ENCODE assay signal across 24 cellular contexts in genomic region chr10:102033787-102034186, GRCh38. TPM values are rescaled to one million over a fixed set of nuclear protein-coding genes. Genes with fewer than 3 reads are reported as not detected.
A peak's percentile ranks its signal among the peaks of the same experiment; 100 is the strongest.
DNase-seq lines count a peak whose midpoint lies in the region; ATAC-seq and TF ChIP-seq lines count a peak whose summit lies in the region.
"Had no signal": no experiment of that assay in that cellular context is flagged by ENCODE, and none has a peak within 500 bp of the region (broad histone marks: within the 10 kb centered on the region; RNA-seq: fewer than 3 reads in every experiment).

No MANE protein-coding gene starts in this region.

- no peak overlapping the region for H2BK120ac ChIP-seq in IMR-90 (ENCODE audit: low read depth, low read length)

- H3K4me1 Mint-ChIP-seq in T-helper 17 cell (no peaks in the 10 kb centered on the region), endothelial cell (ENCODE audit: unreplicated experiment) (no peaks in the 10 kb centered on the region)
- H3K4me1 Mint-ChIP-seq: CD14-positive monocyte; CD4-positive, alpha-beta memory T cell; CD8-positive, alpha-beta memory T cell had no signal

- H3K4ac ChIP-seq in IMR-90 (ENCODE audit: low read depth, low read length) = no peak overlapping the region

- no peak overlapping the region for H2BK20ac ChIP-seq in IMR-90 (ENCODE audit: low read depth, low read length)

- no peak overlapping the region for H2AK5ac ChIP-seq in IMR-90 (ENCODE audit: low read depth, low read length)

- H3K9ac ChIP-seq in IMR-90 (ENCODE audit: low read depth, low read length) = no peak overlapping the region
- H3K9ac ChIP-seq: BLaER1 had no signal

- no peak overlapping the region for H4K8ac ChIP-seq in IMR-90 (ENCODE audit: low read depth in 2 of 2, low read length in 2 of 2)

- intact Hi-C loops in IMR-90 (cut with micrococcal nuclease) (no loop called here), gastrocnemius medialis (cut with DNase I; ENCODE audit: low total_unique reads) (no loop called here)

- peaks cover 5% of the 10 kb centered on the region; the same call in 1 of the 2 replicates for H4K20me1 ChIP-seq in IMR-90 (ENCODE audit: insufficient read depth, low read length)

- H2BK5ac ChIP-seq in IMR-90 (ENCODE audit: low read depth, low read length, poor library complexity, severe bottlenecking) = no peak overlapping the region

- no peak overlapping the region for H2AFZ ChIP-seq in IMR-90 (replicated peaks; ENCODE audit: low read length, poor library complexity)

- peaks cover 3% of the 10 kb centered on the region for H3K9me1 ChIP-seq in IMR-90 (ENCODE audit: insufficient read depth, low read length)

- DNase-seq in IMR-90 (no peak), T-helper 17 cell (no peak), endothelial cell (ENCODE audit: low spot score) (no peak), gastrocnemius medialis (no peak), GM03348 (ENCODE audit: low spot score) (no peak), NCI-H226 (no peak), NCI-H2196 treated with DMSO at 0.1 percent for 48 hours (lab: John Stamatoyannopoulos, UW; ENCODE audit: unreplicated experiment) (no peak)
- DNase-seq: 8988T; ACHN; BE2C; C1 segment of cervical spinal cord; CD4-positive, alpha-beta memory T cell; CD4-positive, CD25-positive, alpha-beta regulatory T cell; CD8-positive, alpha-beta memory T cell; COR-L47; DMS 273 treated with DMSO at 0.1 percent for 48 hours; DMS153; DMS53; DMS79; DND-41; EL; GDM1 had no signal

- H3K9me3 Mint-ChIP-seq in endothelial cell (ENCODE audit: unreplicated experiment) = no peaks in the 10 kb centered on the region
- H3K9me3 Mint-ChIP-seq: CD14-positive monocyte; CD4-positive, alpha-beta memory T cell; CD4-positive, CD25-positive, alpha-beta regulatory T cell; CD8-positive, alpha-beta memory T cell had no signal

- H3K27ac ChIP-seq in IMR-90 (ENCODE audit: insufficient read depth, low read length) (no peak overlapping the region), gastrocnemius medialis (peak overlapping the region in 3 of 4 donors; percentile 8 to 75 (median 73))
- H3K27ac ChIP-seq: BLaER1 had no signal

- POLR2A ChIA-PET in IMR-90 (lab: Charles Lee; ENCODE audit: unreplicated experiment) = no interaction called here

- ATAC-seq in IMR-90 (ENCODE audit: low read depth) (peak; percentile 72), T-helper 17 cell (no peak), gastrocnemius medialis (peak in 1 of 2 donors; percentile 56)

- no TSS peak for BruUV-seq in IMR-90 (replicated peaks; lab: Mats Ljungman, UMichigan)

- no peaks in the 10 kb centered on the region for H3K9me3 ChIP-seq in IMR-90 (ENCODE audit: control insufficient read depth, insufficient read depth, low read length)
- no peaks in the 10 kb centered on the region for H3K9me3 ChIP-seq in T-helper 17 cell (ENCODE audit: control insufficient read depth, low read length, poor library complexity, severe bottlenecking)
- no peaks in the 10 kb centered on the region for H3K9me3 ChIP-seq in gastrocnemius medialis
- H3K9me3 ChIP-seq: BE2C had no signal

- dilution Hi-C loops in IMR-90 (cut with HindIII; ENCODE audit: low sequenced_read_pairs, unreplicated experiment) = no loop called here

- H3K4me2 ChIP-seq in IMR-90 (ENCODE audit: low read depth, low read length) = no peak overlapping the region
- H3K4me2 ChIP-seq: BLaER1 had no signal

- no peak for TF ChIP-seq RAD21 in IMR-90 (IDR thresholded peaks at IDR 0.05; ENCODE audit: low read length)

- H3K27ac Mint-ChIP-seq in T-helper 17 cell (peak overlapping the region; percentile 2), endothelial cell (ENCODE audit: unreplicated experiment) (no peak overlapping the region)
- H3K27ac Mint-ChIP-seq: CD14-positive monocyte; CD4-positive, alpha-beta memory T cell; CD4-positive, CD25-positive, alpha-beta regulatory T cell had no signal

- in situ Hi-C loops in IMR-90 (cut with MboI; ENCODE audit: low sequenced_read_pairs) = no loop called here
- in situ Hi-C loops in gastrocnemius medialis (cut with MboI; ENCODE audit: low sequenced_read_pairs in 4 of 4) = no loop called here

- H3K36me3 Mint-ChIP-seq in T-helper 17 cell (ENCODE audit: low read depth) (no peaks in the 10 kb centered on the region), endothelial cell (ENCODE audit: low read depth, unreplicated experiment) (peaks cover 36% of the 10 kb centered on the region)

- H2AK9ac ChIP-seq in IMR-90 (replicated peaks; ENCODE audit: low read depth, low read length, poor library complexity) = no peak overlapping the region

- no peak overlapping the region for H3K56ac ChIP-seq in IMR-90 (ENCODE audit: extremely low read depth, insufficient read depth, low read length)

- peaks cover 0 to 9% of the 10 kb centered on the region in 2 experiments; a peak in 2 of 4 replicates for H3K79me1 ChIP-seq in IMR-90 (ENCODE audit: low read depth in 1 of 2, low read length in 2 of 2)

- H3K36me3 ChIP-seq in IMR-90 (ENCODE audit: control insufficient read depth, insufficient read depth, low read length) (peaks cover 17% of the 10 kb centered on the region), gastrocnemius medialis (peaks cover 0 to 44% of the 10 kb centered on the region in 2 donors)

- H3K4me3 Mint-ChIP-seq in T-helper 17 cell (no peak overlapping the region), endothelial cell (ENCODE audit: unreplicated experiment) (peak overlapping the region; percentile 49)
- H3K4me3 Mint-ChIP-seq: CD14-positive monocyte; CD4-positive, alpha-beta memory T cell; CD4-positive, CD25-positive, alpha-beta regulatory T cell; CD8-positive, alpha-beta memory T cell had no signal

- H3K18ac ChIP-seq in IMR-90 (ENCODE audit: low read depth, low read length) = no peak overlapping the region

- H3K27me3 Mint-ChIP-seq in T-helper 17 cell (no peaks in the 10 kb centered on the region), endothelial cell (ENCODE audit: unreplicated experiment) (peaks cover 5% of the 10 kb centered on the region)
- H3K27me3 Mint-ChIP-seq: CD4-positive, alpha-beta memory T cell; CD4-positive, CD25-positive, alpha-beta regulatory T cell; CD8-positive, alpha-beta memory T cell had no signal

- H3K14ac ChIP-seq in IMR-90 (replicated peaks; ENCODE audit: low read depth, low read length) = no peak overlapping the region

- TF ChIP-seq CTCF in IMR-90 (conservative IDR thresholded peaks at IDR 0.05; ENCODE audit: low read depth, low read length) (no peak), endothelial cell (IDR thresholded peaks at IDR 0.05; ENCODE audit: unreplicated experiment) (no peak), gastrocnemius medialis (IDR thresholded peaks at IDR 0.05 in 4 of 5, conservative IDR thresholded peaks at IDR 0.05 in 1 of 5) (no peak)

- H3K4me3 ChIP-seq in IMR-90 (ENCODE audit: insufficient read depth, low read depth, low read length) (no peak overlapping the region), gastrocnemius medialis (no peak overlapping the region)
- H3K4me3 ChIP-seq: BLaER1 had no signal

- no peak overlapping the region for H2BK15ac ChIP-seq in IMR-90 (ENCODE audit: low read depth, low read length)

- H4K91ac ChIP-seq in IMR-90 (ENCODE audit: insufficient read depth, low read depth, low read length) = no peak overlapping the region

- no CpG with 5 or more reads among the region's 2 CpGs for WGBS in IMR-90 (ENCODE audit: extremely low coverage in 2 of 2, insufficient read length in 1 of 2), 2 experiments

- H3K27me3 ChIP-seq in IMR-90 (ENCODE audit: control insufficient read depth, insufficient read depth, low read length) = no peaks in the 10 kb centered on the region
- no peaks in the 10 kb centered on the region for H3K27me3 ChIP-seq in gastrocnemius medialis
- H3K27me3 ChIP-seq: BE2C, BLaER1 had no signal

- no peak for TF ChIP-seq POLR2A in IMR-90 (IDR thresholded peaks at IDR 0.05; ENCODE audit: low read depth, low read length)
- TF ChIP-seq POLR2A in gastrocnemius medialis (IDR thresholded peaks at IDR 0.05) = no peak

- no peaks in the 10 kb centered on the region for H3K4me1 ChIP-seq in IMR-90 (ENCODE audit: control insufficient read depth, insufficient read depth, low read length)
- H3K4me1 ChIP-seq in gastrocnemius medialis = peaks cover 26% of the 10 kb centered on the region in 2 donors
- H3K4me1 ChIP-seq: BE2C, BLaER1 had no signal

- no peak overlapping the region for H4K5ac ChIP-seq in IMR-90 (ENCODE audit: low read depth, low read length)

- CTCF ChIA-PET in IMR-90 (lab: Yijun Ruan, JAX) = interaction anchor here (0.6 kb wide), 1 partner anchor 37 kb away, joined by 3 read pairs; no protein-coding TSS in a partner anchor

- H3K23ac ChIP-seq in IMR-90 (ENCODE audit: low read depth, low read length) = no peak overlapping the region

TF ChIP-seq in IMR-90, 13 proteins besides CTCF, POLR2A, EP300 and RAD21 (continues in another document):
- TF ChIP-seq BHLHE40 (IDR thresholded peaks at IDR 0.05; ENCODE audit: low read depth, low read length) (no peak), RCOR1 (IDR thresholded peaks at IDR 0.05; ENCODE audit: insufficient replicate concordance, low read length) (no peak), MAFK (IDR thresholded peaks at IDR 0.05; ENCODE audit: low read depth, low read length) (no peak), MAZ (IDR thresholded peaks at IDR 0.05; ENCODE audit: borderline replicate concordance, low read depth, low read length) (no peak), FOS (IDR thresholded peaks at IDR 0.05; ENCODE audit: low read depth, low read length) (no peak), MXI1 (IDR thresholded peaks at IDR 0.05; ENCODE audit: borderline replicate concordance, low read depth, low read length) (no peak), CHD1 (IDR thresholded peaks at IDR 0.05; ENCODE audit: low read depth, low read length) (no peak), NFE2L2 (IDR thresholded peaks at IDR 0.05; ENCODE audit: low read depth, low read length) (no peak)

RNA-seq across cellular contexts. Expression of gene ARMH3, which starts 22.2 kb away (rescaled TPM):
- total RNA-seq in IMR-90 (2012; rRNA removed) (13.1 and 20.6 TPM in 2 replicates), T-helper 17 cell (10 to 100 TPM; 25.6 to 27.2 TPM), endothelial cell (ENCODE audit: unreplicated experiment) (20.5 TPM), gastrocnemius medialis (10 to 100 TPM in 3 of 4 donors, 1 to 10 TPM in 1; 9.7 to 14.9 (median 13.4) TPM)
- polyA plus RNA-seq in IMR-90 (2012; rRNA removed) = 12.1 and 12.5 TPM in 2 replicates
- polyA plus RNA-seq in IMR-90 (2012; cell fraction: cytosol; rRNA removed) = 7.1 and 7.3 TPM in 2 replicates
- polyA plus RNA-seq in IMR-90 (2012; cell fraction: nucleus; rRNA removed; ENCODE audit: low replicate concordance) = 10.5 and 18.9 TPM in 2 replicates

RNA-seq across cellular contexts. Expression of gene HPS6, which starts 31.4 kb away (rescaled TPM):
- 21.9 and 23.1 TPM in 2 replicates for total RNA-seq in IMR-90 (2012; rRNA removed)
- 10.5 and 11.3 TPM in 2 replicates for polyA plus RNA-seq in IMR-90 (2012; rRNA removed)
- 8.6 and 13.8 TPM in 2 replicates for polyA plus RNA-seq in IMR-90 (2012; cell fraction: cytosol; rRNA removed)
- 2.5 and 6.5 TPM in 2 replicates for polyA plus RNA-seq in IMR-90 (2012; cell fraction: nucleus; rRNA removed; ENCODE audit: low replicate concordance)
- 10 to 100 TPM; 12.4 to 15.8 TPM for total RNA-seq in T-helper 17 cell
- total RNA-seq in endothelial cell (ENCODE audit: unreplicated experiment) = 25.1 TPM
- total RNA-seq in gastrocnemius medialis = 10 to 100 TPM; 12.7 to 21.8 (median 19.4) TPM
